In the genomic region with DNA sequence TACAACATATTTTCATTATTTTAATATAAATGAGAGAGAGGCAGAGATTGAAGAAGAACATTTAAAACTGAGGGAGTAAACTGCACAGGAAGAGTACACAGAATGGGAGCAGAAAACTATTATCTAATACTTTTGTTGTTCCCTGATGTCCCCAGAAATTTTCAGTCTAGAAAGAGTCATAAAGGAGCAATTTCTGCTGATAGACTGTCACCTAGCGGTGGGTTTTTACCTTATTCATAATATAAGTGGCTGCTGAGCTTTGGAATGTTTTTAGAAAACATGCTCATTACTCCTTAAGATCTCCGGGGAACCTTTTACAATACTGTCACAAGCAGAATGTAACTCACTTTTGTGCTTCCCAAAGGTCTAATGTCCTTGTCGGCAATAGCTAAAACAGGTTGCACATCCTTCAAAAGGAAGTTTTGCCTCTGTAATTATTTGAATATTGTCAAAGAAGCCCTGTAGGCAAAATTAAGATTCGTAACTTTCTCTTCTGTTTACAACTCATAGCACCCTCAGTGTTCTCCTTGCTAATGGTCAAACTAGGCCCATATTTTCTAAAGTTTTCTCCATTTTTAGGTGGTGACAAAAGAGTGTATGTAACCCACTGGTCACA, we compare ENCODE assay signal across 8 cellular contexts. TPM values are rescaled to one million over a fixed set of nuclear protein-coding genes. Genes with fewer than 3 reads are reported as not detected.
A peak's percentile ranks its signal among the peaks of the same experiment; 100 is the strongest.
DNase-seq lines count a peak whose midpoint lies in the region; ATAC-seq, FAIRE-seq and TF ChIP-seq lines count a peak whose summit lies in the region.

No MANE protein-coding gene starts in this region.

- peak; percentile 77 for TF ChIP-seq CTCF in AG09319 (IDR thresholded peaks at IDR 0.05; ENCODE audit: low read depth, low read length)
- TF ChIP-seq CTCF in GM12801 (IDR thresholded peaks at IDR 0.05; ENCODE audit: extremely low read depth, insufficient read length): peak; percentile 56
- TF ChIP-seq CTCF in astrocyte (IDR thresholded peaks at IDR 0.05; ENCODE audit: insufficient read depth, low read depth, low read length): peak; percentile 87

- no peak overlapping the region for H2AFZ ChIP-seq in astrocyte (ENCODE audit: low read depth, low read length)

- no peak for ATAC-seq in HG02885 (IDR thresholded peaks at IDR 0.05; ENCODE audit: poor library complexity, unreplicated experiment)
- no peak for ATAC-seq in GM21360 (IDR thresholded peaks at IDR 0.05; ENCODE audit: unreplicated experiment)
- no peak for ATAC-seq in GM21786 (IDR thresholded peaks at IDR 0.05; ENCODE audit: unreplicated experiment)

- no peak for FAIRE-seq in astrocyte (lab: Jason Lieb, UNC)

- H3K79me2 ChIP-seq in astrocyte (ENCODE audit: insufficient read depth, low read length): no peaks in the 10 kb centered on the region

- no peak overlapping the region for H3K27ac Mint-ChIP-seq in astrocyte (ENCODE audit: unreplicated experiment)

- peaks cover 8% of the 10 kb centered on the region for H3K27me3 Mint-ChIP-seq in astrocyte (ENCODE audit: low read depth, unreplicated experiment)

- H3K4me3 Mint-ChIP-seq in astrocyte (ENCODE audit: unreplicated experiment): no peak overlapping the region

- H3K9ac ChIP-seq in astrocyte (ENCODE audit: low read length): no peak overlapping the region

- H3K36me3 Mint-ChIP-seq in astrocyte (ENCODE audit: low read depth, unreplicated experiment): no peaks in the 10 kb centered on the region

- no peaks in the 10 kb centered on the region for H3K36me3 ChIP-seq in astrocyte (ENCODE audit: insufficient read depth, low read length)

- DNase-seq in AG09319 (ENCODE audit: extremely low read depth, low read depth) (peak; percentile 16), NCI-H2171 (lab: John Stamatoyannopoulos, UW) (peak; percentile 56), astrocyte (ENCODE audit: low read depth) (no peak), left kidney (ENCODE audit: low read depth, low spot score) (peak; percentile 74)

- H3K9me3 Mint-ChIP-seq in astrocyte (ENCODE audit: unreplicated experiment): no peaks in the 10 kb centered on the region

- H3K9me3 ChIP-seq in astrocyte (ENCODE audit: insufficient read depth, low read depth, low read length): no peaks in the 10 kb centered on the region

- no peaks in the 10 kb centered on the region for H4K20me1 ChIP-seq in astrocyte (ENCODE audit: insufficient read depth, low read length)

- peaks cover 6% of the 10 kb centered on the region for H3K4me1 ChIP-seq in astrocyte (ENCODE audit: insufficient read depth, low read length)

- no peak overlapping the region for H3K27ac ChIP-seq in astrocyte (ENCODE audit: low read depth, low read length)

- H3K4me1 Mint-ChIP-seq in astrocyte (ENCODE audit: low read depth, unreplicated experiment): peaks cover 5% of the 10 kb centered on the region

- peaks cover 19% of the 10 kb centered on the region for H3K27me3 ChIP-seq in astrocyte (ENCODE audit: insufficient read depth, low read length)

- H3K4me2 ChIP-seq in astrocyte (ENCODE audit: low read length): no peak overlapping the region

- no peak overlapping the region for H3K4me3 ChIP-seq in astrocyte (ENCODE audit: insufficient read depth, low read depth, low read length)

RNA-seq across cellular contexts. Expression of gene NPL, which starts 4.9 kb away (rescaled TPM):
- 3.3 TPM in 2 replicates for total RNA-seq in astrocyte

RNA-seq across cellular contexts. Expression of gene DHX9, which starts 54.5 kb away (rescaled TPM):
- total RNA-seq in astrocyte: 156 and 169 TPM in 2 replicates
